ENCODE assay signal across 15 cellular contexts in genomic region chr6:52505726-52506501, GRCh38.
DNase-seq lines count a peak whose midpoint lies in the region; ATAC-seq, FAIRE-seq and TF ChIP-seq lines count a peak whose summit lies in the region.
"Had no signal": no experiment of that assay in that cellular context is flagged by ENCODE, and none has a peak within 500 bp of the region (broad histone marks: within the 10 kb centered on the region; RNA-seq: fewer than 3 reads in every experiment).

No MANE protein-coding gene starts in this region.

- POLR2A ChIA-PET in HepG2 (lab: Yijun Ruan, JAX): interaction anchor here (1.4 kb wide), 1 partner anchor 83 kb away, joined by 5 read pairs; no protein-coding TSS in a partner anchor

- TF ChIP-seq POLR2A in HepG2 (IDR thresholded peaks at IDR 0.05; ENCODE audit: insufficient read depth in 1 of 2, low read depth in 2 of 2, low read length in 2 of 2) (no peak), right lobe of liver (IDR thresholded peaks at IDR 0.05) (no peak)

- ATAC-seq in HepG2 (no peak), right lobe of liver (no peak), upper lobe of right lung (no peak), left lung (no peak)
- ATAC-seq: activated naive CD8-positive, alpha-beta T cell treated with anti-CD3 and anti-CD28 coated beads, Interleukin-2, amount 50 U/mL, for 24 hours; gastrocnemius medialis; naive thymus-derived CD8-positive, alpha-beta T cell; Panc1 had no signal

- H3F3A ChIP-seq in OCI-LY1 (ENCODE audit: insufficient read depth, low read length): no peaks in the 10 kb centered on the region; the same call in 1 of the 2 replicates

- no TSS peak for BruUV-seq in HepG2 (replicated peaks; lab: Mats Ljungman, UMichigan)

- H3K27me3 Mint-ChIP-seq in endodermal cell (ENCODE audit: insufficient read depth): no peaks in the 10 kb centered on the region
- H3K27me3 Mint-ChIP-seq: activated naive CD8-positive, alpha-beta T cell treated with anti-CD3 and anti-CD28 coated beads, Interleukin-2, amount 50 U/mL, for 24 hours; naive thymus-derived CD8-positive, alpha-beta T cell had no signal

- WGBS in HepG2 (ENCODE audit: low lambda C conversion rate): 97% methylated on average over 16 of the region's 16 CpGs
- 87% methylated on average over 10 of the region's 16 CpGs for WGBS in right lobe of liver (ENCODE audit: insufficient coverage, low coverage, low lambda C conversion rate, missing lambda C conversion rate)
- 91 to 93% methylated on average over 11 to 16 of the region's 16 CpGs for WGBS in endodermal cell (ENCODE audit: insufficient coverage in 1 of 2, insufficient read length in 1 of 2), 2 experiments

- TF ChIP-seq CTCF in HepG2 (CRISPR knock-in tag; IDR thresholded peaks at IDR 0.05) (no peak), right lobe of liver (IDR thresholded peaks at IDR 0.05) (no peak), OCI-LY1 (IDR thresholded peaks at IDR 0.05; ENCODE audit: low read length) (peak; percentile 40; the same call in 1 of the 2 replicates), endodermal cell (conservative IDR thresholded peaks at IDR 0.05) (peak; percentile 59), upper lobe of right lung (IDR thresholded peaks at IDR 0.05) (no peak), left lung (IDR thresholded peaks at IDR 0.05) (no peak)

- no peaks in the 10 kb centered on the region for H3K9me2 ChIP-seq in OCI-LY1 (ENCODE audit: low read depth, low read length)

- TF ChIP-seq EP300 in HepG2 (IDR thresholded peaks at IDR 0.05; ENCODE audit: low read depth in 2 of 2, low read length in 2 of 2) (no peak), HepG2 (CRISPR knock-in tag; IDR thresholded peaks at IDR 0.05; ENCODE audit: borderline replicate concordance) (no peak)

- H3K4me3 ChIP-seq in HepG2 (replicated peaks in 1 of 3; ENCODE audit: insufficient read depth in 1 of 3, low read depth in 2 of 3, low read length in 3 of 3) (no peak overlapping the region), right lobe of liver (no peak overlapping the region), OCI-LY1 (ENCODE audit: low read depth, low read length, poor library complexity, severe bottlenecking) (no peak overlapping the region), endodermal cell (ENCODE audit: low read length) (no peak overlapping the region), upper lobe of right lung (no peak overlapping the region), left lung (no peak overlapping the region)
- H3K4me3 ChIP-seq: gastrocnemius medialis, vagina had no signal

- no peak overlapping the region for H3K27ac Mint-ChIP-seq in endodermal cell
- H3K27ac Mint-ChIP-seq: activated naive CD8-positive, alpha-beta T cell treated with anti-CD3 and anti-CD28 coated beads, Interleukin-2, amount 50 U/mL, for 24 hours had no signal

- peaks cover 2% of the 10 kb centered on the region for H3K4me1 Mint-ChIP-seq in endodermal cell
- H3K4me1 Mint-ChIP-seq: activated naive CD8-positive, alpha-beta T cell treated with anti-CD3 and anti-CD28 coated beads, Interleukin-2, amount 50 U/mL, for 24 hours had no signal

- in situ Hi-C loops in HepG2 (cut with HindIII; ENCODE audit: extremely low pct_ligation_motif_present, low pct_unique_long_range_greater_than_20kb): no loop called here

- H3K9ac ChIP-seq in HepG2 (ENCODE audit: insufficient read depth, low read depth, low read length) (no peak overlapping the region), OCI-LY1 (ENCODE audit: low read length) (no peak overlapping the region; the same call in 1 of the 2 replicates), endodermal cell (ENCODE audit: extremely low read depth, low read length, poor library complexity, severe bottlenecking) (no peak overlapping the region)

- H3K27me3 ChIP-seq in HepG2 (ENCODE audit: control insufficient read depth in 1 of 2, insufficient read depth in 2 of 2, low read length in 2 of 2) (no peaks in the 10 kb centered on the region), right lobe of liver (no peaks in the 10 kb centered on the region), OCI-LY1 (ENCODE audit: insufficient read depth, low read length) (no peaks in the 10 kb centered on the region), endodermal cell (ENCODE audit: control insufficient read depth, insufficient read depth, low read length, poor library complexity, severe bottlenecking) (no peaks in the 10 kb centered on the region), upper lobe of right lung (no peaks in the 10 kb centered on the region), left lung (no peaks in the 10 kb centered on the region)
- H3K27me3 ChIP-seq: gastrocnemius medialis, vagina had no signal

- H3K9me3 Mint-ChIP-seq in endodermal cell: no peaks in the 10 kb centered on the region
- H3K9me3 Mint-ChIP-seq: activated naive CD8-positive, alpha-beta T cell treated with anti-CD3 and anti-CD28 coated beads, Interleukin-2, amount 50 U/mL, for 24 hours; naive thymus-derived CD8-positive, alpha-beta T cell had no signal

- H3K4me3 Mint-ChIP-seq in endodermal cell: no peak overlapping the region
- H3K4me3 Mint-ChIP-seq: activated naive CD8-positive, alpha-beta T cell treated with anti-CD3 and anti-CD28 coated beads, Interleukin-2, amount 50 U/mL, for 24 hours; naive thymus-derived CD8-positive, alpha-beta T cell had no signal

- intact Hi-C loops in HepG2 (cut with micrococcal nuclease; ENCODE audit: unreplicated experiment) (no loop called here), right lobe of liver (cut with DNase I) (no loop called here), upper lobe of right lung (cut with DNase I) (no loop called here), left lung (cut with DNase I) (no loop called here)

- no peak for TF ChIP-seq RAD21 in HepG2 (CRISPR knock-in tag; IDR thresholded peaks at IDR 0.05)

- H4K20me1 ChIP-seq in HepG2 (ENCODE audit: insufficient read depth, low read length) (no peaks in the 10 kb centered on the region), OCI-LY1 (ENCODE audit: insufficient read depth, low read length) (no peaks in the 10 kb centered on the region)

- H3K79me2 ChIP-seq in HepG2 (ENCODE audit: insufficient read depth, low read length) (no peaks in the 10 kb centered on the region), OCI-LY1 (ENCODE audit: insufficient read depth, low read length) (no peaks in the 10 kb centered on the region)

- H2AFZ ChIP-seq in HepG2 (ENCODE audit: low read length): no peak overlapping the region
- H2AFZ ChIP-seq in OCI-LY1 (ENCODE audit: low read length): no peak overlapping the region

- H3K9me3 ChIP-seq in HepG2 (ENCODE audit: low read length) (no peaks in the 10 kb centered on the region), right lobe of liver (no peaks in the 10 kb centered on the region), OCI-LY1 (ENCODE audit: low read length) (no peaks in the 10 kb centered on the region), endodermal cell (ENCODE audit: control insufficient read depth, low read length) (no peaks in the 10 kb centered on the region), upper lobe of right lung (no peaks in the 10 kb centered on the region), left lung (no peaks in the 10 kb centered on the region)
- H3K9me3 ChIP-seq: gastrocnemius medialis, vagina had no signal

- FAIRE-seq in HepG2 (lab: Jason Lieb, UNC): no peak

- no peak overlapping the region for H3K27ac ChIP-seq in HepG2 (ENCODE audit: extremely low read length, insufficient read depth, low read length)
- no peak overlapping the region for H3K27ac ChIP-seq in right lobe of liver
- peak overlapping the region; percentile 86 for H3K27ac ChIP-seq in OCI-LY1 (ENCODE audit: low read depth, low read length, poor library complexity, severe bottlenecking)
- no peak overlapping the region for H3K27ac ChIP-seq in endodermal cell (ENCODE audit: low read depth, low read length)
- peak overlapping the region; percentile 77 for H3K27ac ChIP-seq in upper lobe of right lung
- H3K27ac ChIP-seq in left lung: no peak overlapping the region
- H3K27ac ChIP-seq: vagina had no signal

- H3K4me1 ChIP-seq in HepG2 (ENCODE audit: insufficient read depth, low read length) (peaks cover 19% of the 10 kb centered on the region), right lobe of liver (peaks cover 0 to 21% (median 0%) of the 10 kb centered on the region in 4 donors), OCI-LY1 (ENCODE audit: insufficient read depth, low read length, severe bottlenecking) (peaks cover 67% of the 10 kb centered on the region), endodermal cell (ENCODE audit: control insufficient read depth, insufficient read depth, low read length) (no peaks in the 10 kb centered on the region), upper lobe of right lung (peaks cover 20% of the 10 kb centered on the region), left lung (peaks cover 12 to 31% of the 10 kb centered on the region in 2 donors)

- CTCF ChIA-PET in HepG2 (lab: Yijun Ruan, JAX; ENCODE audit: low intra/inter-chr PET ratio, low total read pairs): no interaction called here

- DNase-seq in HepG2 (ENCODE audit: low spot score): no peak
- DNase-seq in right lobe of liver: no peak
- peak; percentile 61 for DNase-seq in endodermal cell
- DNase-seq in upper lobe of right lung: no peak
- no peak for DNase-seq in HUDEP-2 (lab: John Stamatoyannopoulos, UW; ENCODE audit: unreplicated experiment in 76 of 76)
- no peak for DNase-seq in left lung
- no peak for DNase-seq in stimulated activated naive CD4-positive, alpha-beta T cell treated with Interleukin-2 at 50 U/mL for 16 hours (lab: John Stamatoyannopoulos, UW)
- DNase-seq: activated CD8-positive, alpha-beta memory T cell treated with anti-CD3 and anti-CD28 coated beads, Interleukin-2, amount 50 U/mL, for 4 hours; activated naive CD8-positive, alpha-beta T cell treated with anti-CD3 and anti-CD28 coated beads, Interleukin-2, amount 50 U/mL, for 24 hours; gastrocnemius medialis; naive thymus-derived CD8-positive, alpha-beta T cell; NCI-H345 had no signal

- H3K4me2 ChIP-seq in HepG2 (ENCODE audit: low read depth, low read length) (no peak overlapping the region), OCI-LY1 (ENCODE audit: low read length) (no peak overlapping the region; the same call in 1 of the 2 replicates)

- H3K36me3 ChIP-seq in HepG2 (replicated peaks in 1 of 2; ENCODE audit: control insufficient read depth in 1 of 2, insufficient read depth in 2 of 2, low read length in 2 of 2) (peaks cover 40 to 91% of the 10 kb centered on the region in 2 experiments), right lobe of liver (peaks cover 0 to 46% (median 14%) of the 10 kb centered on the region in 4 donors), OCI-LY1 (ENCODE audit: insufficient read depth, low read length) (peaks cover 74% of the 10 kb centered on the region), endodermal cell (ENCODE audit: control insufficient read depth, insufficient read depth, low read length) (peaks cover 41% of the 10 kb centered on the region), upper lobe of right lung (peaks cover 50% of the 10 kb centered on the region), left lung (peaks cover 0 to 66% of the 10 kb centered on the region in 2 donors)
- H3K36me3 ChIP-seq: gastrocnemius medialis had no signal

- peaks cover 47% of the 10 kb centered on the region for H3K36me3 Mint-ChIP-seq in endodermal cell (ENCODE audit: low read depth)

Comparison
In these comparisons a context has a peak if more than half of its experiments do, and no peak if none do; other contexts are left out.
1. H3K27ac ChIP-seq: peak in OCI-LY1 (single experiment) and upper lobe of right lung (single experiment); none in HepG2 (single experiment), right lobe of liver (0 of 3), endodermal cell (single experiment) and left lung (0 of 2).
2. CTCF ChIP-seq: peak in OCI-LY1 (single experiment) and endodermal cell (single experiment); none in HepG2 (single experiment), right lobe of liver (0 of 4), upper lobe of right lung (single experiment) and left lung (0 of 2).